8 cellular contexts compared by ENCODE assay signal in genomic region chr14:103074699-103075341, GRCh38. TPM values are rescaled to one million over a fixed set of nuclear protein-coding genes. Genes with fewer than 3 reads are reported as not detected.
DNase-seq lines count a peak whose midpoint lies in the region; ATAC-seq and TF ChIP-seq lines count a peak whose summit lies in the region.

No MANE protein-coding gene starts in this region.

- H3K9me3 ChIP-seq in esophagus squamous epithelium, result no peaks in the 10 kb centered on the region

- H3K4me3 ChIP-seq in esophagus squamous epithelium, result peak overlapping the region; percentile 32 to 74 (median 45)

- TF ChIP-seq CTCF in esophagus squamous epithelium (IDR thresholded peaks at IDR 0.05) (no peak), omental fat pad (IDR thresholded peaks at IDR 0.05) (no peak)

- peaks cover 37 to 58% (median 46%) of the 10 kb centered on the region in 3 donors for H3K4me1 ChIP-seq in esophagus squamous epithelium

- H3K27ac ChIP-seq in esophagus squamous epithelium, result peak overlapping the region; percentile 74 to 87 (median 78)

- peak; percentile 32 for DNase-seq in ELF-1 (ENCODE audit: low read depth, low spot score)
- DNase-seq in NCI-H748 (lab: John Stamatoyannopoulos, UW; ENCODE audit: unreplicated experiment), result peak; percentile 80
- no peak for DNase-seq in esophagus squamous epithelium (lab: John Stamatoyannopoulos, UW)
- DNase-seq in omental fat pad (ENCODE audit: low spot score), result peak; percentile 47
- no peak for DNase-seq in HPDE6-E6E7 (ENCODE audit: extremely low spot score)
- DNase-seq in NCI-H2081 (lab: John Stamatoyannopoulos, UW), result no peak
- no peak for DNase-seq in NCI-H1048 (lab: John Stamatoyannopoulos, UW)

- intact Hi-C loops in esophagus squamous epithelium (cut with DNase I), result loop anchor here (5.0 kb wide), 1 partner anchor 217 kb away; no protein-coding TSS in a partner anchor

- TF ChIP-seq POLR2A in esophagus squamous epithelium (IDR thresholded peaks at IDR 0.05), result no peak

- peaks cover 0 to 11% (median 0%) of the 10 kb centered on the region in 4 donors for H3K27me3 ChIP-seq in esophagus squamous epithelium

- peak; percentile 35 for ATAC-seq in omental fat pad (ENCODE audit: low FRiP score)
- ATAC-seq in HG02678 (IDR thresholded peaks at IDR 0.05; ENCODE audit: unreplicated experiment), result no peak

- 18 to 21% methylated on average over 2 to 18 of the region's 21 CpGs for WGBS in esophagus squamous epithelium, 2 donors

- H3K36me3 ChIP-seq in esophagus squamous epithelium, result no peaks in the 10 kb centered on the region

RNA-seq across cellular contexts. Expression of gene LBHD2, which starts 9.2 kb away (rescaled TPM):
- total RNA-seq in esophagus squamous epithelium (1 to 10 TPM in 1 of 4 donors, not detected in 3; 1.1 TPM), omental fat pad (1 to 10 TPM in 1 of 4 donors, not detected in 3; 6.3 TPM)

RNA-seq across cellular contexts. Expression of gene CDC42BPB, which starts 17.5 kb away (rescaled TPM):
- 10 to 100 TPM; 43.7 to 98.2 (median 81.2) TPM for total RNA-seq in esophagus squamous epithelium
- 100 to 1,000 TPM in 3 of 4 donors, 10 to 100 TPM in 1; 63.7 to 131 (median 113) TPM for total RNA-seq in omental fat pad

RNA-seq across cellular contexts. Expression of gene EXOC3L4, which starts 19.7 kb away (rescaled TPM):
- total RNA-seq in esophagus squamous epithelium (under 1 TPM in 1 of 4 donors, not detected in 3; 1.00 TPM), omental fat pad (1 to 10 TPM in 2 of 4 donors, under 1 TPM in 1, not detected in 1; 0.93 to 5.2 (median 1.3) TPM)

RNA-seq across cellular contexts. Expression of gene TNFAIP2, which starts 48.4 kb away (rescaled TPM):
- total RNA-seq in esophagus squamous epithelium (100 to 1,000 TPM in 3 of 4 donors, 10 to 100 TPM in 1; 36.6 to 163 (median 130) TPM), omental fat pad (100 to 1,000 TPM in 3 of 4 donors, 10 to 100 TPM in 1; 56.0 to 215 (median 144) TPM)

Comparison
In these comparisons a context has a peak if more than half of its experiments do, and no peak if none do; other contexts are left out.
1. DNase-seq: peak in ELF-1 (single experiment), NCI-H748 (single experiment) and omental fat pad (single experiment); none in esophagus squamous epithelium (single experiment), HPDE6-E6E7 (single experiment), NCI-H2081 (0 of 2) and NCI-H1048 (single experiment).